15 cellular contexts compared by ENCODE assay signal in the genomic region with DNA sequence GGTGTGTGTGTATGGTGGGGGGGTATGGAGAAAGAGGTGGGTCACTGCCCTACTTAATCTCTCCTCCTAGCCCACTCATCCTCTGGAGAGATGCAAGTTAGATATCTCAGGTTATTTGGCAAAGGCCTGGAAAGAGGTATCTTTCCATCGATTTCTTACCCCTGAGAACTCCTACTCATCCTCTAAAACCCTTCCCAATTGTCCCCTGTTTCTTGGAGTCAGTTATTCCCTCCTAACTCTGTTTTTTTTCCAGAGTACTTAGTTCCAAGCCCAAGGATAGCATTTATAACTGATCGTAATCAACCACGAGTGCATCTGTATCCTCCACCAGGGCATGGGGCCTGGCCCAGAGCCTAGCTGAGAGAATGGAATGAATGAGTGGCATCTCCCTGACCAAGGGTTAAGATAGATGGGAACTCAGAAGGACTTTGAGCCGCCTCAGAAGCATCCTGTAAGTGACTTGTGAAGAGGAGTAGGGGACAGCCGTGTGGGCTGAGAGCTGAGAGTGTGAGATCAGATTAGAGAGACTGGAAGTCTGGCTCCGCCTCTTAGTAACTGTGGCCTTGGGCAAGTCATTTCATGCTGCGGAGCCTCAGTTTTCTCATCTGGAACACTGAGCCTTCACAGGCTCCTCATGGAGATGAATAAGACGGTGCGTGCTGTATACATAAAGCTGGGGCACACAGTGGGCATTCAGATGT. TPM values are rescaled to one million over a fixed set of nuclear protein-coding genes. Genes with fewer than 3 reads are reported as not detected.
DNase-seq lines count a peak whose midpoint lies in the region; ATAC-seq lines count a peak whose summit lies in the region.
"Had no signal": no experiment of that assay in that cellular context is flagged by ENCODE, and none has a peak within 500 bp of the region (broad histone marks: within the 10 kb centered on the region; RNA-seq: fewer than 3 reads in every experiment).

No MANE protein-coding gene starts in this region.

- DNase-seq in stimulated activated CD4-positive, alpha-beta T cell treated with anti-CD3 and anti-CD28 coated beads, Interleukin-12 subunit alpha, Interleukin-12 subunit beta, amount 100 ng/mL, for 48 hours (ENCODE audit: low read depth in 2 of 3, low spot score in 1 of 3) = peak; percentile 64 to 70 (median 66)
- DNase-seq in stimulated activated CD4-positive, alpha-beta T cell treated with anti-CD3 and anti-CD28 coated beads, Interleukin-12 subunit alpha, Interleukin-12 subunit beta, amount 100 ng/mL, for 4 hours = no peak
- peak; percentile 54 for DNase-seq in activated T-cell treated with anti-CD3 and anti-CD28 coated beads, Interleukin-2, amount 50 U/mL, for 4 hours
- DNase-seq in islet precursor cell (peak; percentile 41), NCI-H2107 treated with DMSO at 0.1 percent for 48 hours (lab: John Stamatoyannopoulos, UW; ENCODE audit: unreplicated experiment) (no peak)
- no peak for DNase-seq in stimulated activated naive B cell treated with anti-CD40 and anti-IgM and Interleukin-4, amounts not matched to agents 10 μg/mL and 1 μg/mL and 100 μg/mL, for 72 hours
- DNase-seq: Kasumi-1, mammary epithelial cell, NCI-H187, SIG-M5 had no signal

- H3K9me3 Mint-ChIP-seq in activated T-cell treated with anti-CD3 and anti-CD28 coated beads, Interleukin-2, amount 50 U/mL, for 4 hours = no peaks in the 10 kb centered on the region
- H3K9me3 Mint-ChIP-seq in stimulated activated naive B cell treated with anti-CD40 and anti-IgM and Interleukin-4, amounts not matched to agents 10 μg/mL and 1 μg/mL and 100 μg/mL, for 72 hours = no peaks in the 10 kb centered on the region

- no peak overlapping the region for H3K4me3 ChIP-seq in thymus (ENCODE audit: low read length)
- H3K4me3 ChIP-seq: ascending aorta had no signal

- peak overlapping the region; percentile 79 for H3K4me3 Mint-ChIP-seq in activated T-cell treated with anti-CD3 and anti-CD28 coated beads, Interleukin-2, amount 50 U/mL, for 4 hours
- no peak overlapping the region for H3K4me3 Mint-ChIP-seq in stimulated activated naive B cell treated with anti-CD40 and anti-IgM and Interleukin-4, amounts not matched to agents 10 μg/mL and 1 μg/mL and 100 μg/mL, for 72 hours

- peaks cover 52% of the 10 kb centered on the region for H3K36me3 Mint-ChIP-seq in activated T-cell treated with anti-CD3 and anti-CD28 coated beads, Interleukin-2, amount 50 U/mL, for 4 hours (ENCODE audit: insufficient read depth)
- H3K36me3 Mint-ChIP-seq in stimulated activated naive B cell treated with anti-CD40 and anti-IgM and Interleukin-4, amounts not matched to agents 10 μg/mL and 1 μg/mL and 100 μg/mL, for 72 hours = peaks cover 3 to 9% of the 10 kb centered on the region in 2 donors

- no peaks in the 10 kb centered on the region for H3K9me3 ChIP-seq in thymus (ENCODE audit: control insufficient read depth)
- H3K9me3 ChIP-seq: ascending aorta had no signal

- no peaks in the 10 kb centered on the region for H3K27me3 Mint-ChIP-seq in activated T-cell treated with anti-CD3 and anti-CD28 coated beads, Interleukin-2, amount 50 U/mL, for 4 hours (ENCODE audit: low read depth)
- no peaks in the 10 kb centered on the region for H3K27me3 Mint-ChIP-seq in stimulated activated naive B cell treated with anti-CD40 and anti-IgM and Interleukin-4, amounts not matched to agents 10 μg/mL and 1 μg/mL and 100 μg/mL, for 72 hours

- peak; percentile 35 to 39 for ATAC-seq in activated T-cell treated with anti-CD3 and anti-CD28 coated beads, Interleukin-2, amount 50 U/mL, for 4 hours
- ATAC-seq in stimulated activated naive B cell treated with anti-CD40 and anti-IgM and Interleukin-4, amounts not matched to agents 10 μg/mL and 1 μg/mL and 100 μg/mL, for 72 hours (replicated peaks) = no peak
- no peak for ATAC-seq in HG03025 (IDR thresholded peaks at IDR 0.05; ENCODE audit: low FRiP score, unreplicated experiment)

- H3K4me1 ChIP-seq in thymus (ENCODE audit: control insufficient read depth, insufficient read depth, low read length) = peaks cover 24% of the 10 kb centered on the region
- H3K4me1 ChIP-seq: ascending aorta had no signal

- H3K27ac Mint-ChIP-seq in stimulated activated naive B cell treated with anti-CD40 and anti-IgM and Interleukin-4, amounts not matched to agents 10 μg/mL and 1 μg/mL and 100 μg/mL, for 72 hours = no peak overlapping the region

- H3K36me3 ChIP-seq in thymus (ENCODE audit: control insufficient read depth, insufficient read depth) = peaks cover 29% of the 10 kb centered on the region
- H3K36me3 ChIP-seq: ascending aorta had no signal

- peak overlapping the region; percentile 42 for H3K27ac ChIP-seq in thymus (ENCODE audit: low read depth)
- H3K27ac ChIP-seq: ascending aorta, VCaP had no signal

- WGBS in thymus = 93% methylated on average over 9 of the region's 9 CpGs

- peaks cover 82% of the 10 kb centered on the region for H3K4me1 Mint-ChIP-seq in activated T-cell treated with anti-CD3 and anti-CD28 coated beads, Interleukin-2, amount 50 U/mL, for 4 hours (ENCODE audit: low read depth)
- peaks cover 27 to 32% of the 10 kb centered on the region in 2 donors for H3K4me1 Mint-ChIP-seq in stimulated activated naive B cell treated with anti-CD40 and anti-IgM and Interleukin-4, amounts not matched to agents 10 μg/mL and 1 μg/mL and 100 μg/mL, for 72 hours

- no peaks in the 10 kb centered on the region for H3K27me3 ChIP-seq in thymus (ENCODE audit: control insufficient read depth, insufficient read depth)
- H3K27me3 ChIP-seq: ascending aorta had no signal

RNA-seq across cellular contexts. Expression of a gene that starts 16.2 kb away (rescaled TPM):
- 100 to 1,000 TPM; 638 to 711 (median 642) TPM for total RNA-seq in activated T-cell treated with anti-CD3 and anti-CD28 coated beads, Interleukin-2, amount 50 U/mL, for 4 hours
- polyA plus RNA-seq in thymus = 74.1 TPM
- total RNA-seq: ascending aorta, fibroblast of villous mesenchyme, mammary epithelial cell had no signal
- polyA plus RNA-seq: mammary epithelial cell had no signal

RNA-seq across cellular contexts. Expression of a gene that starts 35.8 kb away (rescaled TPM):
- total RNA-seq in activated T-cell treated with anti-CD3 and anti-CD28 coated beads, Interleukin-2, amount 50 U/mL, for 4 hours = 1 to 10 TPM; 3.8 to 6.1 (median 5.5) TPM
- 37.5 TPM for polyA plus RNA-seq in thymus

Comparison
In these comparisons a context has a peak if more than half of its experiments do, and no peak if none do; other contexts are left out.
1. DNase-seq: peak in stimulated activated CD4-positive, alpha-beta T cell treated with anti-CD3 and anti-CD28 coated beads, Interleukin-12 subunit alpha, Interleukin-12 subunit beta, amount 100 ng/mL, for 48 hours (3 of 3), activated T-cell treated with anti-CD3 and anti-CD28 coated beads, Interleukin-2, amount 50 U/mL, for 4 hours (single experiment) and islet precursor cell (single experiment); none in stimulated activated CD4-positive, alpha-beta T cell treated with anti-CD3 and anti-CD28 coated beads, Interleukin-12 subunit alpha, Interleukin-12 subunit beta, amount 100 ng/mL, for 4 hours (single experiment), stimulated activated naive B cell treated with anti-CD40 and anti-IgM and Interleukin-4, amounts not matched to agents 10 μg/mL and 1 μg/mL and 100 μg/mL, for 72 hours (single experiment) and NCI-H2107 treated with DMSO at 0.1 percent for 48 hours (single experiment).
2. ATAC-seq: peak in activated T-cell treated with anti-CD3 and anti-CD28 coated beads, Interleukin-2, amount 50 U/mL, for 4 hours (2 of 2); none in stimulated activated naive B cell treated with anti-CD40 and anti-IgM and Interleukin-4, amounts not matched to agents 10 μg/mL and 1 μg/mL and 100 μg/mL, for 72 hours (0 of 2) and HG03025 (single experiment).